31 cellular contexts compared by ENCODE assay signal in the genomic region with DNA sequence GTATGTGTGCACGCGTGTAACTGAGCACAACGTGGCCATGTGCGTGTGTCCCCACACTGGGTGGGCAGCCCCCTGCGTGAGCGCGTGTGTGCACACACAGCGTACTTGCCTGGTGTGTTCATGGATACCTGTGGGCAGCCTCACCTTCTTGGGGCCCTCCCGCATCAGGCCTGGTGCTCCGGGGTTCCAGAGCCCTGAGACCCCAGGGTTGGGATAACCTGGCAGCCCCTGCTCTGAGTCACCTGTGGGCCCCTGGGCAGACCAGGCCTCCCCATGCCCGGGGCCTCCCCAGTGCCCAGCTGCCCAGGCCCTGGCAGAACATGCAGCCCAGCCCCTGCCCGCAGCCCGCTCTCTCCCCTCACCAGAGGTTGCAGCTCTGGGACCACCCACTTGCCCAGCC. TPM values are rescaled to one million over a fixed set of nuclear protein-coding genes. Genes with fewer than 3 reads are reported as not detected.
"Had no signal": no experiment of that assay in that cellular context is flagged by ENCODE, and none has a peak within 500 bp of the region (broad histone marks: within the 10 kb centered on the region; RNA-seq: fewer than 3 reads in every experiment).

No MANE protein-coding gene starts in this region.

- H3K4me3 ChIP-seq: esophagus squamous epithelium, hepatocyte, prostate gland, right atrium auricular region, sigmoid colon, thoracic aorta, tibial nerve, upper lobe of right lung, uterus had no signal

- H3K36me3 ChIP-seq: esophagus squamous epithelium, prostate gland, right atrium auricular region, sigmoid colon, thoracic aorta, tibial nerve, upper lobe of right lung, uterus had no signal

- H3K27me3 ChIP-seq: right atrium auricular region, uterus had no signal

- H3K9me3 ChIP-seq: esophagus squamous epithelium, prostate gland, right atrium auricular region, sigmoid colon, thoracic aorta, tibial nerve, upper lobe of right lung, uterus had no signal

- ATAC-seq: effector memory CD8-positive, alpha-beta T cell; left lobe of liver; naive thymus-derived CD4-positive, alpha-beta T cell; stimulated activated effector memory CD8-positive, alpha-beta T cell treated with anti-CD3 and anti-CD28 coated beads, Interleukin-12 subunit alpha, Interleukin-12 subunit beta, amount 100 ng/mL, for 72 hours; upper lobe of right lung had no signal

- H2AFZ ChIP-seq: hepatocyte had no signal

- H3K27ac ChIP-seq: esophagus squamous epithelium, hepatocyte, prostate gland, right atrium auricular region, sigmoid colon, thoracic aorta, tibial nerve, upper lobe of right lung, uterus had no signal

- H3K4me1 ChIP-seq: esophagus squamous epithelium, prostate gland, right atrium auricular region, sigmoid colon, tibial nerve, upper lobe of right lung, uterus had no signal

- FAIRE-seq: endometrium, frontal cortex, kidney had no signal

- H3K79me2 ChIP-seq: hepatocyte had no signal

- H3K4me2 ChIP-seq: hepatocyte had no signal

- DNase-seq: cerebellar nuclear complex; cortex of kidney; effector memory CD8-positive, alpha-beta T cell; erythroblast; esophagus squamous epithelium; head of caudate nucleus; kidney; mesendoderm; midbrain; naive thymus-derived CD4-positive, alpha-beta T cell; sigmoid colon; stimulated activated CD4-positive, alpha-beta T cell treated with anti-CD3 and anti-CD28 coated beads, Interleukin-2, amount 100 ng/mL, for 24 hours; stimulated activated CD4-positive, alpha-beta T cell treated with anti-CD3 and anti-CD28 coated beads, Interleukin-4, amount 100 ng/mL, for 24 hours; stimulated activated naive CD4-positive, alpha-beta T cell treated with Interleukin-2 at 50 U/mL for 16 hours; upper lobe of right lung; uterus had no signal

RNA-seq across cellular contexts. Expression of gene LHX3, which starts 25.2 kb away (rescaled TPM):
- total RNA-seq: dermis microvascular lymphatic vessel endothelial cell, esophagus squamous epithelium, frontal cortex, hepatocyte, kidney, left lobe of liver, lung microvascular endothelial cell, mucosa of gallbladder, osteocyte, sigmoid colon, skeletal muscle tissue, thoracic aorta, tibial nerve, upper lobe of right lung, uterus had no signal
- polyA plus RNA-seq: hepatocyte; naive thymus-derived CD4-positive, alpha-beta T cell; neural cell; sigmoid colon had no signal
